In genomic region chr7:41568135-41568534, GRCh38 we compare ENCODE assay signal across 20 cellular contexts.
"Had no signal": no experiment of that assay in that cellular context is flagged by ENCODE, and none has a peak within 500 bp of the region (broad histone marks: within the 10 kb centered on the region; RNA-seq: fewer than 3 reads in every experiment).

No MANE protein-coding gene starts in this region.

- H3K27me3 ChIP-seq: adrenal gland, body of pancreas, heart left ventricle, upper lobe of right lung had no signal

- H3K4me1 ChIP-seq: adrenal gland, body of pancreas, upper lobe of right lung had no signal

- DNase-seq: activated CD4-positive, alpha-beta T cell treated with anti-CD3 and anti-CD28 coated beads for 48 hours; activated naive CD4-positive, alpha-beta T cell treated with anti-CD3 and anti-CD28 coated beads, Interleukin-2, amount 10 ng/mL, durations not matched to agents 7 days and 5 days; adrenal gland; body of pancreas; central memory CD4-positive, alpha-beta T cell; cortex of kidney; effector CD8-positive, alpha-beta T cell; heart left ventricle; mucosa of descending colon; natural killer cell; nucleus accumbens; right cardiac atrium; small intestine; stimulated activated naive CD4-positive, alpha-beta T cell; substantia nigra; upper lobe of right lung; WERI-Rb-1 had no signal

- H3K36me3 Mint-ChIP-seq: activated naive CD4-positive, alpha-beta T cell treated with anti-CD3 and anti-CD28 coated beads, Interleukin-2, amount 10 ng/mL, durations not matched to agents 7 days and 5 days; natural killer cell had no signal

- H3K9me3 Mint-ChIP-seq: activated T-helper 2 cell treated with anti-CD3 and anti-CD28 coated beads, Interferon-gamma antibody, Interleukin-2, Interleukin-4, amounts not matched to agents 10 μg/mL and 5 μg/mL and 100 μg/mL, durations not matched to agents 14 hours and 24 hours and 36 hours had no signal

- H3K27ac Mint-ChIP-seq: activated naive CD4-positive, alpha-beta T cell treated with anti-CD3 and anti-CD28 coated beads, Interleukin-2, amount 10 ng/mL, durations not matched to agents 7 days and 5 days; activated T-helper 2 cell treated with anti-CD3 and anti-CD28 coated beads, Interferon-gamma antibody, Interleukin-2, Interleukin-4, amounts not matched to agents 10 μg/mL and 5 μg/mL and 100 μg/mL, durations not matched to agents 14 hours and 24 hours and 36 hours; natural killer cell; progenitor cell of endocrine pancreas had no signal

- H3K4me1 Mint-ChIP-seq: activated naive CD4-positive, alpha-beta T cell treated with anti-CD3 and anti-CD28 coated beads, Interleukin-2, amount 10 ng/mL, durations not matched to agents 7 days and 5 days had no signal

- H3K4me3 Mint-ChIP-seq: activated naive CD4-positive, alpha-beta T cell treated with anti-CD3 and anti-CD28 coated beads, Interleukin-2, amount 10 ng/mL, durations not matched to agents 7 days and 5 days; natural killer cell had no signal

- H3K9me3 ChIP-seq: adrenal gland, body of pancreas, heart left ventricle, mucosa of descending colon, upper lobe of right lung had no signal

- H3K4me3 ChIP-seq: adrenal gland, body of pancreas, heart left ventricle, mucosa of descending colon, upper lobe of right lung had no signal

- H3K36me3 ChIP-seq: adrenal gland, heart left ventricle, upper lobe of right lung, WERI-Rb-1 had no signal

- ATAC-seq: body of pancreas, left lobe of liver, mucosa of descending colon, natural killer cell, right cardiac atrium had no signal

- H3K27ac ChIP-seq: adrenal gland, body of pancreas, heart left ventricle, upper lobe of right lung, WERI-Rb-1 had no signal

- H3K27me3 Mint-ChIP-seq: activated naive CD4-positive, alpha-beta T cell treated with anti-CD3 and anti-CD28 coated beads, Interleukin-2, amount 10 ng/mL, durations not matched to agents 7 days and 5 days; progenitor cell of endocrine pancreas had no signal
